In the genomic region with DNA sequence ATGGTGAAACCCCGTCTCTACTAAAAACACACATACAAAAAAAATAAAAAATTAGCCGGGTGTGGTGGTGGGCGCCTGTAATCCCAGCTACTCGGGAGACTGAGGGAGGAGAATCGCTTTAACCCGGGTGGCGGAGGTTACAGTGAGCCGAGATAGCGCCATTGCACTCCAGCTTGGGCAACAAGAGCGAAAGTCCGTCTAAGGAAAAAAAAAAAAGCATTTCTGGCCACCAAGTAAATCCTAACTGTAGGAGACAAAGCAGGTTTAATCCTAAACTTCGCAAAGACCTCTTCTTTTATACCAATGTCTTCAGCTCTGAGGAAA, we compare ENCODE assay signal across 6 cellular contexts. TPM values are rescaled to one million over a fixed set of nuclear protein-coding genes. Genes with fewer than 3 reads are reported as not detected.
DNase-seq lines count a peak whose midpoint lies in the region; ATAC-seq and TF ChIP-seq lines count a peak whose summit lies in the region.
"Not testable (repeated sequence)": the region's sequence is repeated elsewhere in the genome, so short reads cannot be mapped to it uniquely, and the experiment has no call there.

No MANE protein-coding gene starts in this region.

- H3K9ac ChIP-seq in NT2/D1 (ENCODE audit: insufficient read length, low read depth) = peak overlapping the region; percentile 80

- not testable (repeated sequence) for ATAC-seq in CD4-positive, alpha-beta T cell (ENCODE audit: poor library complexity)

- not testable (repeated sequence) for H3K4me1 ChIP-seq in NT2/D1 (ENCODE audit: insufficient read depth, insufficient read length)
- H3K4me1 ChIP-seq in mesodermal cell (ENCODE audit: control insufficient read depth, insufficient read depth, low read length, poor library complexity, severe bottlenecking) (peaks cover 11% of the 10 kb centered on the region), spleen (peaks cover 7 to 51% (median 29%) of the 10 kb centered on the region in 6 donors)

- POLR2A ChIA-PET in CD4-positive, alpha-beta T cell (lab: Charles Lee) = interaction anchor here (0.9 to 2.7 kb wide), 11 partner anchors 8 to 205 kb away, joined by 4 to 19 read pairs (median 7); a partner anchor contains a TSS

- DNase-seq in CD4-positive, alpha-beta T cell; NT2/D1 (ENCODE audit: low read depth, low spot score); activated naive CD4-positive, alpha-beta T cell treated with anti-CD3 and anti-CD28 coated beads, Interleukin-2, amount 10 ng/mL, durations not matched to agents 7 days and 5 days; epithelial cell of proximal tubule (ENCODE audit: low read depth): not testable (repeated sequence)
- peak; percentile 37 for DNase-seq in spleen

- peak overlapping the region; percentile 99 for H3K4me3 Mint-ChIP-seq in CD4-positive, alpha-beta T cell
- H3K4me3 Mint-ChIP-seq in activated naive CD4-positive, alpha-beta T cell treated with anti-CD3 and anti-CD28 coated beads, Interleukin-2, amount 10 ng/mL, durations not matched to agents 7 days and 5 days = peak overlapping the region; percentile 98

- H3K27ac Mint-ChIP-seq in CD4-positive, alpha-beta T cell = peak overlapping the region; percentile 95
- not testable (repeated sequence) for H3K27ac Mint-ChIP-seq in activated naive CD4-positive, alpha-beta T cell treated with anti-CD3 and anti-CD28 coated beads, Interleukin-2, amount 10 ng/mL, durations not matched to agents 7 days and 5 days

- peaks cover 30% of the 10 kb centered on the region for H3K4me1 Mint-ChIP-seq in CD4-positive, alpha-beta T cell (ENCODE audit: low read depth)
- H3K4me1 Mint-ChIP-seq in activated naive CD4-positive, alpha-beta T cell treated with anti-CD3 and anti-CD28 coated beads, Interleukin-2, amount 10 ng/mL, durations not matched to agents 7 days and 5 days = peaks cover 40% of the 10 kb centered on the region

- intact Hi-C loops in CD4-positive, alpha-beta T cell (cut with DNase I, micrococcal nuclease) = loop anchor here (2.0 to 5.0 kb wide), 3 partner anchors 20 to 42 kb away; a partner anchor contains a TSS
- intact Hi-C loops in spleen (cut with DNase I; ENCODE audit: low total_unique reads) = not testable (repeated sequence)

- not testable (repeated sequence) for TF ChIP-seq POLR2A in spleen (IDR thresholded peaks at IDR 0.05)

- H3K27me3 Mint-ChIP-seq in CD4-positive, alpha-beta T cell; activated naive CD4-positive, alpha-beta T cell treated with anti-CD3 and anti-CD28 coated beads, Interleukin-2, amount 10 ng/mL, durations not matched to agents 7 days and 5 days: not testable (repeated sequence)

- WGBS in mesodermal cell (ENCODE audit: insufficient coverage in 2 of 2), 2 experiments = 82 to 86% methylated on average over 11 of the region's 12 CpGs
- WGBS in spleen, 5 donors = 83 to 90% (median 87%) methylated on average over 12 of the region's 12 CpGs

- not testable (repeated sequence) for H3K9me3 ChIP-seq in CD4-positive, alpha-beta T cell (ENCODE audit: control insufficient read depth, low read length); NT2/D1 (ENCODE audit: insufficient read depth, low read length); mesodermal cell (ENCODE audit: control insufficient read depth, low read length); spleen

- not testable (repeated sequence) for H3K27me3 ChIP-seq in CD4-positive, alpha-beta T cell (ENCODE audit: control insufficient read depth, insufficient read depth, low read length); NT2/D1 (ENCODE audit: insufficient read depth, insufficient read length); spleen (replicated peaks in 1 of 7)

- not testable (repeated sequence) for H3K27ac ChIP-seq in CD4-positive, alpha-beta T cell (ENCODE audit: low read depth, low read length); mesodermal cell (ENCODE audit: low read depth, low read length, severe bottlenecking)
- H3K27ac ChIP-seq in spleen = peak overlapping the region in 1 of 8 donors; percentile 92

- peaks cover 47% of the 10 kb centered on the region for H3K36me3 Mint-ChIP-seq in CD4-positive, alpha-beta T cell (ENCODE audit: low read depth)
- not testable (repeated sequence) for H3K36me3 Mint-ChIP-seq in activated naive CD4-positive, alpha-beta T cell treated with anti-CD3 and anti-CD28 coated beads, Interleukin-2, amount 10 ng/mL, durations not matched to agents 7 days and 5 days

- not testable (repeated sequence) for H3K9me3 Mint-ChIP-seq in CD4-positive, alpha-beta T cell; activated naive CD4-positive, alpha-beta T cell treated with anti-CD3 and anti-CD28 coated beads, Interleukin-2, amount 10 ng/mL, durations not matched to agents 7 days and 5 days

- CTCF ChIA-PET in CD4-positive, alpha-beta T cell (lab: Charles Lee) = interaction anchor here (1.0 to 1.6 kb wide), 2 partner anchors 8 to 57 kb away, joined by 3 to 6 read pairs; no protein-coding TSS in a partner anchor
- CTCF ChIA-PET in activated naive CD4-positive, alpha-beta T cell treated with anti-CD3 and anti-CD28 coated beads, Interleukin-2, amount 10 ng/mL, durations not matched to agents 7 days and 5 days (lab: Charles Lee) = interaction anchor here (0.6 to 3.9 kb wide), 4 partner anchors 10 to 140 kb away, joined by 3 to 33 read pairs (median 5); no protein-coding TSS in a partner anchor

- peaks cover 32% of the 10 kb centered on the region for H3K36me3 ChIP-seq in NT2/D1 (ENCODE audit: insufficient read depth, insufficient read length, low read length)
- H3K36me3 ChIP-seq in mesodermal cell (ENCODE audit: control insufficient read depth, insufficient read depth, low read length) = peaks cover 39% of the 10 kb centered on the region
- peaks cover 0 to 39% (median 11%) of the 10 kb centered on the region in 6 donors for H3K36me3 ChIP-seq in spleen

- peak overlapping the region; percentile 77 for H3K4me3 ChIP-seq in NT2/D1 (ENCODE audit: insufficient read length, low read depth)
- peak overlapping the region; percentile 90 for H3K4me3 ChIP-seq in epithelial cell of proximal tubule (ENCODE audit: low read depth, low read length)
- peak overlapping the region; percentile 73 for H3K4me3 ChIP-seq in mesodermal cell (ENCODE audit: extremely low read depth, insufficient read depth, low read length, poor library complexity, severe bottlenecking)
- H3K4me3 ChIP-seq in spleen = peak overlapping the region in 7 of 8 donors; percentile 53 to 82 (median 72)

- not testable (repeated sequence) for TF ChIP-seq CTCF in CD4-positive, alpha-beta T cell (IDR thresholded peaks at IDR 0.05); epithelial cell of proximal tubule (conservative IDR thresholded peaks at IDR 0.05; ENCODE audit: low read depth, low read length); spleen (IDR thresholded peaks at IDR 0.05 in 8 of 11, conservative IDR thresholded peaks at IDR 0.05 in 3 of 11)

RNA-seq across cellular contexts. Expression of a gene that starts 0.9 kb away (rescaled TPM):
- 10 to 100 TPM; 22.9 to 27.6 TPM for total RNA-seq in CD4-positive, alpha-beta T cell
- total RNA-seq in epithelial cell of proximal tubule (35.1 and 58.2 TPM in 2 replicates), spleen (10 to 100 TPM; 25.6 to 42.1 (median 31.9) TPM)
- polyA plus RNA-seq in mesodermal cell (2013, experiment 1 of 2) = 51.1 TPM
- polyA plus RNA-seq in mesodermal cell (2013, experiment 2 of 2) = 39.2 TPM
- polyA plus RNA-seq in spleen = 10 to 100 TPM; 11.0 to 15.7 (median 15.0) TPM

RNA-seq across cellular contexts. Expression of a gene that starts 17.0 kb away (rescaled TPM):
- 10 to 100 TPM; 32.3 to 37.3 TPM for total RNA-seq in CD4-positive, alpha-beta T cell
- 86.5 and 152 TPM in 2 replicates for total RNA-seq in epithelial cell of proximal tubule
- 30.9 TPM for polyA plus RNA-seq in mesodermal cell (2013, experiment 1 of 2)
- 23.9 TPM for polyA plus RNA-seq in mesodermal cell (2013, experiment 2 of 2)
- total RNA-seq in spleen = 100 to 1,000 TPM; 119 to 179 (median 145) TPM
- 100 to 1,000 TPM; 223 to 401 (median 350) TPM for polyA plus RNA-seq in spleen

RNA-seq across cellular contexts. Expression of a gene that starts 21.4 kb away (rescaled TPM):
- 100 to 1,000 TPM; 121 to 122 TPM for total RNA-seq in CD4-positive, alpha-beta T cell
- total RNA-seq in epithelial cell of proximal tubule = 64.6 and 134 TPM in 2 replicates
- polyA plus RNA-seq in mesodermal cell (2013, experiment 1 of 2) = 94.6 TPM
- 94.5 TPM for polyA plus RNA-seq in mesodermal cell (2013, experiment 2 of 2)
- 100 to 1,000 TPM; 125 to 195 (median 145) TPM for total RNA-seq in spleen
- 10 to 100 TPM; 41.3 to 89.0 (median 71.4) TPM for polyA plus RNA-seq in spleen

RNA-seq across cellular contexts. Expression of a gene that starts 23.9 kb away (rescaled TPM):
- total RNA-seq in CD4-positive, alpha-beta T cell = 10 to 100 TPM; 17.0 to 17.2 TPM
- total RNA-seq in epithelial cell of proximal tubule (25.0 and 28.9 TPM in 2 replicates), spleen (10 to 100 TPM; 58.5 to 89.1 (median 64.0) TPM)
- 34.5 TPM for polyA plus RNA-seq in mesodermal cell (2013, experiment 1 of 2)
- 25.4 TPM for polyA plus RNA-seq in mesodermal cell (2013, experiment 2 of 2)
- 100 to 1,000 TPM in 2 of 3 donors, 10 to 100 TPM in 1; 71.0 to 129 (median 120) TPM for polyA plus RNA-seq in spleen

RNA-seq across cellular contexts. Expression of a gene that starts 35.2 kb away (rescaled TPM):
- 10 to 100 TPM; 41.5 to 43.8 TPM for total RNA-seq in CD4-positive, alpha-beta T cell
- total RNA-seq in epithelial cell of proximal tubule (187 and 280 TPM in 2 replicates), spleen (100 to 1,000 TPM in 3 of 7 donors, 10 to 100 TPM in 4; 72.9 to 154 (median 82.1) TPM)
- 178 TPM for polyA plus RNA-seq in mesodermal cell (2013, experiment 1 of 2)
- 144 TPM for polyA plus RNA-seq in mesodermal cell (2013, experiment 2 of 2)
- 100 to 1,000 TPM; 139 to 184 (median 148) TPM for polyA plus RNA-seq in spleen
